Comparison of ENCODE assay signal across 10 cellular contexts in genomic region chr10:78362406-78363022, GRCh38.
DNase-seq lines count a peak whose midpoint lies in the region; ATAC-seq and TF ChIP-seq lines count a peak whose summit lies in the region.
"Had no signal": no experiment of that assay in that cellular context is flagged by ENCODE, and none has a peak within 500 bp of the region (broad histone marks: within the 10 kb centered on the region; RNA-seq: fewer than 3 reads in every experiment).

No MANE protein-coding gene starts in this region.

- DNase-seq in Ammon's horn (ENCODE audit: low spot score), result peak; percentile 55
- DNase-seq in HT1080 (ENCODE audit: low read depth), result peak; percentile 74
- peak; percentile 83 for DNase-seq in amniotic epithelial cell (ENCODE audit: low read depth)
- DNase-seq in right lobe of liver, result no peak
- no peak for DNase-seq in NCI-H510A treated with DMSO at 0.1 percent for 48 hours (lab: John Stamatoyannopoulos, UW)
- no peak for DNase-seq in amniotic stem cell (lab: John Stamatoyannopoulos, UW)
- DNase-seq: ovary, Peyer's patch had no signal

- no peaks in the 10 kb centered on the region for H3K9me3 ChIP-seq in right lobe of liver
- H3K9me3 ChIP-seq: ovary, Peyer's patch had no signal

- ATAC-seq in right lobe of liver (peak; percentile 16 to 62 (median 34)), HG03095 (IDR thresholded peaks at IDR 0.05; ENCODE audit: unreplicated experiment) (no peak), HG02885 (IDR thresholded peaks at IDR 0.05; ENCODE audit: poor library complexity, unreplicated experiment) (no peak)

- H3K27ac ChIP-seq in right lobe of liver, result no peak overlapping the region
- H3K27ac ChIP-seq: ovary, Peyer's patch had no signal

- WGBS in right lobe of liver (ENCODE audit: insufficient coverage, low coverage, low lambda C conversion rate, missing lambda C conversion rate), result 53% methylated on average over 9 of the region's 10 CpGs

- H3K36me3 ChIP-seq in right lobe of liver, result no peaks in the 10 kb centered on the region
- H3K36me3 ChIP-seq: ovary, Peyer's patch had no signal

- H3K27me3 ChIP-seq in right lobe of liver, result no peaks in the 10 kb centered on the region
- H3K27me3 ChIP-seq: ovary, Peyer's patch had no signal

- H3K4me1 ChIP-seq in right lobe of liver, result no peaks in the 10 kb centered on the region
- H3K4me1 ChIP-seq: Peyer's patch had no signal

- no peak for TF ChIP-seq CTCF in right lobe of liver (IDR thresholded peaks at IDR 0.05)

- H3K4me3 ChIP-seq in right lobe of liver, result no peak overlapping the region
- H3K4me3 ChIP-seq: ovary, Peyer's patch had no signal

- intact Hi-C loops in right lobe of liver (cut with DNase I), result no loop called here

- TF ChIP-seq POLR2A in right lobe of liver (IDR thresholded peaks at IDR 0.05), result no peak

Comparison
In these comparisons a context has a peak if more than half of its experiments do, and no peak if none do; other contexts are left out.
1. DNase-seq: peak in Ammon's horn (single experiment), HT1080 (single experiment) and amniotic epithelial cell (single experiment); none in right lobe of liver (0 of 3), NCI-H510A treated with DMSO at 0.1 percent for 48 hours (single experiment) and amniotic stem cell (single experiment).
2. ATAC-seq: peak in right lobe of liver (4 of 4); none in HG03095 (single experiment) and HG02885 (single experiment).